Comparison of ENCODE assay signal across 12 cellular contexts in genomic region chr14:95537298-95538089, GRCh38. TPM values are rescaled to one million over a fixed set of nuclear protein-coding genes. Genes with fewer than 3 reads are reported as not detected.
DNase-seq lines count a peak whose midpoint lies in the region; ATAC-seq and TF ChIP-seq lines count a peak whose summit lies in the region.
"Had no signal": no experiment of that assay in that cellular context is flagged by ENCODE, and none has a peak within 500 bp of the region (broad histone marks: within the 10 kb centered on the region; RNA-seq: fewer than 3 reads in every experiment).

No MANE protein-coding gene starts in this region.

- peak overlapping the region; percentile 94 for H3K4me3 Mint-ChIP-seq in activated T-cell treated with anti-CD3 and anti-CD28 coated beads, Interleukin-2, amount 50 U/mL, for 24 hours
- H3K4me3 Mint-ChIP-seq in endodermal cell: no peak overlapping the region
- H3K4me3 Mint-ChIP-seq in progenitor cell of endocrine pancreas (ENCODE audit: low read depth): peak overlapping the region; percentile 9

- H3K4me3 ChIP-seq in OCI-LY7 (ENCODE audit: low read depth, low read length, poor library complexity, severe bottlenecking) (peak overlapping the region; percentile 93), endodermal cell (ENCODE audit: low read length) (peak overlapping the region; percentile 90), upper lobe of right lung (no peak overlapping the region)
- H3K4me3 ChIP-seq: MG63 had no signal

- ATAC-seq in GM21526 (IDR thresholded peaks at IDR 0.05; ENCODE audit: low FRiP score, unreplicated experiment) (no peak), upper lobe of right lung (no peak)

- DNase-seq in activated T-cell treated with anti-CD3 and anti-CD28 coated beads, Interleukin-2, amount 50 U/mL, for 24 hours: no peak
- DNase-seq in activated T-cell treated with anti-CD3 and anti-CD28 coated beads for 4 hours (no peak), OCI-LY7 (ENCODE audit: low spot score) (no peak), endodermal cell (peak; percentile 19), progenitor cell of endocrine pancreas (ENCODE audit: low spot score, unreplicated experiment) (no peak), upper lobe of right lung (no peak), kidney glomerular epithelial cell (lab: John Stamatoyannopoulos, UW) (no peak)
- DNase-seq: GF-D8, MG63, midbrain, NCI-H526 treated with DMSO at 0.1 percent for 48 hours had no signal

- H3K27ac ChIP-seq in OCI-LY7 (ENCODE audit: low read depth, low read length, poor library complexity, severe bottlenecking) (no peak overlapping the region), endodermal cell (ENCODE audit: low read depth, low read length) (no peak overlapping the region), upper lobe of right lung (no peak overlapping the region)

- POLR2A ChIA-PET in OCI-LY7 (lab: Charles Lee): interaction anchor here (0.8 to 2.4 kb wide), 6 partner anchors 9 to 162 kb away, joined by 3 to 10 read pairs (median 4); no protein-coding TSS in a partner anchor

- TSS peak; percentile 47 for BruUV-seq in OCI-LY7 (replicated peaks; lab: Mats Ljungman, UMichigan)

- no peaks in the 10 kb centered on the region for H3K27me3 Mint-ChIP-seq in activated T-cell treated with anti-CD3 and anti-CD28 coated beads, Interleukin-2, amount 50 U/mL, for 24 hours
- H3K27me3 Mint-ChIP-seq in endodermal cell (ENCODE audit: insufficient read depth) (no peaks in the 10 kb centered on the region), progenitor cell of endocrine pancreas (no peaks in the 10 kb centered on the region)

- H3K27me3 ChIP-seq in endodermal cell (ENCODE audit: control insufficient read depth, insufficient read depth, low read length, poor library complexity, severe bottlenecking) (no peaks in the 10 kb centered on the region), upper lobe of right lung (no peaks in the 10 kb centered on the region)
- H3K27me3 ChIP-seq: MG63 had no signal

- intact Hi-C loops in OCI-LY7 (cut with micrococcal nuclease; ENCODE audit: unreplicated experiment): loop anchor here (10.0 kb wide), 1 partner anchor 967 kb away; the partner anchor contains the start of gene PAPOLA
- intact Hi-C loops in upper lobe of right lung (cut with DNase I): no loop called here

- WGBS in endodermal cell (ENCODE audit: insufficient coverage in 1 of 2, insufficient read length in 1 of 2), 2 experiments: 88% methylated on average over 6 to 7 of the region's 9 CpGs

- TF ChIP-seq CTCF in OCI-LY7 (conservative IDR thresholded peaks at IDR 0.05; ENCODE audit: low read length): no peak
- no peak for TF ChIP-seq CTCF in endodermal cell (conservative IDR thresholded peaks at IDR 0.05)
- TF ChIP-seq CTCF in progenitor cell of endocrine pancreas (IDR thresholded peaks at IDR 0.05; ENCODE audit: unreplicated experiment): no peak
- TF ChIP-seq CTCF in upper lobe of right lung (IDR thresholded peaks at IDR 0.05): no peak

- CTCF ChIA-PET in OCI-LY7 (lab: Charles Lee; ENCODE audit: unreplicated experiment): no interaction called here

- no peak overlapping the region for H3K9ac ChIP-seq in endodermal cell (ENCODE audit: extremely low read depth, low read length, poor library complexity, severe bottlenecking)

- peaks cover 28% of the 10 kb centered on the region for H3K36me3 Mint-ChIP-seq in activated T-cell treated with anti-CD3 and anti-CD28 coated beads, Interleukin-2, amount 50 U/mL, for 24 hours (ENCODE audit: low read depth)
- H3K36me3 Mint-ChIP-seq in endodermal cell (ENCODE audit: low read depth): peaks cover 2% of the 10 kb centered on the region
- H3K36me3 Mint-ChIP-seq in progenitor cell of endocrine pancreas (ENCODE audit: insufficient read depth): no peaks in the 10 kb centered on the region

- H3K4me2 ChIP-seq in OCI-LY7 (ENCODE audit: low read length): peak overlapping the region; percentile 95

- H3K36me3 ChIP-seq in OCI-LY7 (ENCODE audit: insufficient read depth, low read length) (peaks cover 9% of the 10 kb centered on the region), endodermal cell (ENCODE audit: control insufficient read depth, insufficient read depth, low read length) (no peaks in the 10 kb centered on the region), upper lobe of right lung (no peaks in the 10 kb centered on the region)

- H3K4me1 Mint-ChIP-seq in activated T-cell treated with anti-CD3 and anti-CD28 coated beads, Interleukin-2, amount 50 U/mL, for 24 hours (ENCODE audit: low read depth): peaks cover 60% of the 10 kb centered on the region
- H3K4me1 Mint-ChIP-seq in endodermal cell (peaks cover 36% of the 10 kb centered on the region), progenitor cell of endocrine pancreas (ENCODE audit: low read depth) (peaks cover 33% of the 10 kb centered on the region)

- no peak overlapping the region for H3K27ac Mint-ChIP-seq in activated T-cell treated with anti-CD3 and anti-CD28 coated beads, Interleukin-2, amount 50 U/mL, for 24 hours
- no peak overlapping the region for H3K27ac Mint-ChIP-seq in endodermal cell
- no peak overlapping the region for H3K27ac Mint-ChIP-seq in progenitor cell of endocrine pancreas

- H3K9me3 Mint-ChIP-seq in activated T-cell treated with anti-CD3 and anti-CD28 coated beads, Interleukin-2, amount 50 U/mL, for 24 hours: no peaks in the 10 kb centered on the region
- H3K9me3 Mint-ChIP-seq in endodermal cell (no peaks in the 10 kb centered on the region), progenitor cell of endocrine pancreas (ENCODE audit: low read depth) (no peaks in the 10 kb centered on the region)

- no peaks in the 10 kb centered on the region for H3K9me2 ChIP-seq in OCI-LY7 (ENCODE audit: insufficient read depth, low read length)

- peaks cover 29% of the 10 kb centered on the region; the same call in 1 of the 2 replicates for H4K20me1 ChIP-seq in OCI-LY7 (ENCODE audit: insufficient read depth, low read length)

- peaks cover 27% of the 10 kb centered on the region for H3K4me1 ChIP-seq in OCI-LY7 (ENCODE audit: insufficient read depth, low read length, poor library complexity, severe bottlenecking)
- H3K4me1 ChIP-seq in endodermal cell (ENCODE audit: control insufficient read depth, insufficient read depth, low read length): peaks cover 3% of the 10 kb centered on the region
- peaks cover 29% of the 10 kb centered on the region for H3K4me1 ChIP-seq in upper lobe of right lung

- peaks cover 91% of the 10 kb centered on the region for H3K79me2 ChIP-seq in OCI-LY7 (ENCODE audit: insufficient read depth, low read depth, low read length)

- H3K9me3 ChIP-seq in OCI-LY7 (ENCODE audit: low read length) (no peaks in the 10 kb centered on the region), endodermal cell (ENCODE audit: control insufficient read depth, low read length) (no peaks in the 10 kb centered on the region), upper lobe of right lung (no peaks in the 10 kb centered on the region)
- H3K9me3 ChIP-seq: MG63 had no signal

- no peak overlapping the region for H2AFZ ChIP-seq in OCI-LY7 (ENCODE audit: low read length)

RNA-seq across cellular contexts. Expression of gene GLRX5, which starts 2.6 kb away (rescaled TPM):
- total RNA-seq in OCI-LY7 (2014; rRNA removed; shearing (Covaris generic)): 59.6 and 68.2 TPM in 2 replicates
- total RNA-seq in OCI-LY7 (2022) (78.4 and 82.6 TPM in 2 replicates), endodermal cell (10 to 100 TPM; 62.4 to 63.4 TPM), progenitor cell of endocrine pancreas (53.3 and 54.8 TPM in 2 replicates), upper lobe of right lung (27.2 TPM)
- 73.3 TPM for polyA plus RNA-seq in endodermal cell (2013, experiment 1 of 2)
- 69.6 TPM for polyA plus RNA-seq in endodermal cell (2013, experiment 2 of 2)

RNA-seq across cellular contexts. Expression of gene SYNE3, which starts 21.0 kb away (rescaled TPM):
- 0.26 and 0.60 TPM in 2 replicates for total RNA-seq in OCI-LY7 (2014; rRNA removed; shearing (Covaris generic))
- total RNA-seq in OCI-LY7 (2022) (4.1 and 4.5 TPM in 2 replicates), endodermal cell (1 to 10 TPM; 1.0 to 5.2 TPM), progenitor cell of endocrine pancreas (0.31 and 0.44 TPM in 2 replicates), upper lobe of right lung (19.3 TPM)
- 0.61 TPM for polyA plus RNA-seq in endodermal cell (2013, experiment 1 of 2)
- polyA plus RNA-seq in endodermal cell (2013, experiment 2 of 2): 0.87 TPM
